Comparison of ENCODE assay signal across 36 cellular contexts in the genomic region with DNA sequence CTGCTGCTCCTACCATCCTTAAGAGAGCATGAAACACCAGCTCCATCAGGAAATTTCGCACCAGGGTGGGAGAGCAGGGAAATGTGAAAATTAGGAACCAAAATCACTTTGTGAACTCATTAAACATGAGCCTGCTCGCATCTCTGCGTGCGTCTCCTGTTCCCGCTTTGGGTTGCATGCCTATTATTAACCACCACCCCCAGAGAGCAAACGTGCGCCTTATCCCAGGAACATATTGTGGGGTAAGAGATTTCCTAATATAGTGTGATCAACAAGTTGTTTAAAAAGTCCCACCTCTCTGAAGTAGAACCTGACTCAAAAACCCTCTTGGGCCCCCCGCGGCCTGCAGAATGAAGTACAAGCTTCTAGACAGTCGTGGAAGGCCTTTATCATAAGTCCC.
"Had no signal": no experiment of that assay in that cellular context is flagged by ENCODE, and none has a peak within 500 bp of the region (broad histone marks: within the 10 kb centered on the region; RNA-seq: fewer than 3 reads in every experiment).

No MANE protein-coding gene starts in this region.

- DNase-seq: Karpas-422, Kasumi-1, KG1, MG63, MM.1S, MV-4-11, NCI-H1048, NCI-H1092, NCI-H1092 treated with DMSO at 0.1 percent for 48 hours, NCI-H1105, NCI-H1105 treated with DMSO at 0.1 percent for 48 hours, NCI-H1417, NCI-H1417 treated with DMSO at 0.1 percent for 48 hours, NCI-H1436, NCI-H1436 treated with DMSO at 0.1 percent for 48 hours, NCI-H146, NCI-H1694, NCI-H1694 treated with DMSO at 0.1 percent for 48 hours, NCI-H187, NCI-H187 treated with DMSO at 0.1 percent for 48 hours, NCI-H1930, NCI-H2029, NCI-H2029 treated with DMSO at 0.1 percent for 48 hours, NCI-H2081, NCI-H2081 treated with DMSO at 0.1 percent for 48 hours, NCI-H2107, NCI-H2171, NCI-H2171 treated with DMSO at 0.1 percent for 48 hours, NCI-H2227 treated with DMSO at 0.1 percent for 48 hours, NCI-H226, NCI-H345, NCI-H446, NCI-H446 treated with DMSO at 0.1 percent for 48 hours, NCI-H510A, NCI-H510A treated with DMSO at 0.1 percent for 48 hours had no signal

- H3K27ac ChIP-seq: KMS-11 had no signal
